8 cellular contexts compared by ENCODE assay signal in the genomic region with DNA sequence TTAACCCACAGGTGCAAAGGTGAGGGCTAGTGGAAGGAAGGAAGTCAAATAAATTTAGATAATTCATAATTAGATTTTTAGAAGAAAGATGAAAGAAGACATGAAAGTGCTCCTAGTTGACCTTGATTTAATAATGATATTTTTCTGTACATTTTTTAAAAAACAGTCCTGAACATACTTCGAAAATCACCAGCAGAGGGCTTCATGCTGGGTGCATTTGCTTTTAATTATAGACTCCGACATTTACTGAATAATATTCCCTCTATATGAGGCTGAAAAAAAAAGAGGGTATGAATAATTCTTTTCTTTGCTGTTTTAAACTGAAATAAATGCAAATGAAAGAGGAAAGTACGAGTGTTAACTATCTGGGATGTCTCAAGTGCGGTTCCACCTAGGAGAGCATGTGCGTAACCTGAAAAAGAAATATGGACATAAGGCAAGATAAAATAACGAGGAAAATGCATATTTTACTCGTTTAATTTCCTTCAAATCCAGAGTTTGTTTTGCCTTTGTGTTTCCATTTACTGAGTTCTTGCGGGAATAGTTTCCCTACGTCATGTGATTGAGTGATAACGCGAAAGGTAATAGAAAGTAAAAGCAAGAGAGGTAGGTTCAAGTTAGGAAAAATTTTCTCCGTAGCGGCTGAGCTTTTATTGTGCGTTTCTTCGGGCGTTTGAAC. TPM values are rescaled to one million over a fixed set of nuclear protein-coding genes. Genes with fewer than 3 reads are reported as not detected.
DNase-seq lines count a peak whose midpoint lies in the region; ATAC-seq and TF ChIP-seq lines count a peak whose summit lies in the region.

No MANE protein-coding gene starts in this region.

- WGBS in body of pancreas, 2 donors: 2% methylated on average over 16 of the region's 16 CpGs

- DNase-seq in NOMO-1 treated with DMSO at 0.1 percent for 48 hours (lab: John Stamatoyannopoulos, UW; ENCODE audit: unreplicated experiment) (peak; percentile 41), NOMO-1 treated with dmso at 0.1 percent for 144 hours (lab: John Stamatoyannopoulos, UW; ENCODE audit: unreplicated experiment) (no peak), body of pancreas (no peak), islet precursor cell (no peak), cerebellum (ENCODE audit: low spot score) (no peak)

- peaks cover 4% of the 10 kb centered on the region for H3K4me1 ChIP-seq in KMS-11 (ENCODE audit: low read depth, poor library complexity, severe bottlenecking)
- peaks cover 13% of the 10 kb centered on the region for H3K4me1 ChIP-seq in body of pancreas
- no peaks in the 10 kb centered on the region for H3K4me1 ChIP-seq in mononuclear cell (ENCODE audit: insufficient read depth, low read length)

- H3K9ac ChIP-seq in KMS-11: peak overlapping the region; percentile 60; the same call in 1 of the 2 replicates

- H4K20me1 ChIP-seq in KMS-11 (ENCODE audit: insufficient read depth): no peaks in the 10 kb centered on the region

- H3K27ac ChIP-seq in KMS-11: 0 out of 2 replicates have a peak overlapping the region, but pooled peaks have one; percentile 11
- no peak overlapping the region for H3K27ac ChIP-seq in body of pancreas

- H3K4me3 ChIP-seq in KMS-11 (IDR thresholded peaks at IDR 0.05; ENCODE audit: insufficient read depth, low read depth, low read length): no peak overlapping the region
- peak overlapping the region in 1 of 2 donors; percentile 11 for H3K4me3 ChIP-seq in body of pancreas
- peak overlapping the region; percentile 38 for H3K4me3 ChIP-seq in mononuclear cell (ENCODE audit: low read length)

- H2AFZ ChIP-seq in KMS-11 (ENCODE audit: low read depth): peak overlapping the region; percentile 96

- no peak for TF ChIP-seq POLR2A in body of pancreas (IDR thresholded peaks at IDR 0.05)

- no peaks in the 10 kb centered on the region for H3K27me3 ChIP-seq in KMS-11 (ENCODE audit: insufficient read depth, low read depth)
- H3K27me3 ChIP-seq in body of pancreas: peaks cover 3 to 19% of the 10 kb centered on the region in 2 donors
- H3K27me3 ChIP-seq in mononuclear cell (ENCODE audit: insufficient read depth, low read length): peaks cover 61% of the 10 kb centered on the region

- H3K79me2 ChIP-seq in KMS-11 (ENCODE audit: insufficient read depth, low read depth): no peaks in the 10 kb centered on the region

- intact Hi-C loops in body of pancreas (cut with DNase I): no loop called here

- H3K36me3 ChIP-seq in KMS-11 (ENCODE audit: insufficient read depth) (no peaks in the 10 kb centered on the region), body of pancreas (replicated peaks in 1 of 2; ENCODE audit: insufficient read depth in 1 of 2, low read depth in 2 of 2) (no peaks in the 10 kb centered on the region)

- H3K4me2 ChIP-seq in KMS-11: peak overlapping the region; percentile 35

- peak; percentile 33 for ATAC-seq in GM21576 (IDR thresholded peaks at IDR 0.05; ENCODE audit: unreplicated experiment)
- peak; percentile 50 for ATAC-seq in body of pancreas

- TF ChIP-seq CTCF in KMS-11 (conservative IDR thresholded peaks at IDR 0.05; ENCODE audit: low read depth, low read length) (no peak; the same call in 1 of the 2 replicates), body of pancreas (IDR thresholded peaks at IDR 0.05) (peak in 4 of 7 experiments; percentile 22 to 31 (median 24))

- H3K9me3 ChIP-seq in body of pancreas (no peaks in the 10 kb centered on the region), mononuclear cell (ENCODE audit: low read depth, low read length) (no peaks in the 10 kb centered on the region)

RNA-seq across cellular contexts. Expression of gene TFAP2B, which starts 3.1 kb away (rescaled TPM):
- total RNA-seq in body of pancreas (not detected), mononuclear cell (not detected), cerebellum (9.4 TPM)

Comparison
In these comparisons a context has a peak if more than half of its experiments do, and no peak if none do; other contexts are left out.
1. RNA of gene TFAP2B, which starts 3.1 kb away (total RNA-seq): 9.4 TPM in cerebellum (single experiment); not detected in body of pancreas and not detected in mononuclear cell (single experiment); every median in the first group is over 10 times any median in the second.